Comparison of ENCODE assay signal across 8 cellular contexts in the genomic region with DNA sequence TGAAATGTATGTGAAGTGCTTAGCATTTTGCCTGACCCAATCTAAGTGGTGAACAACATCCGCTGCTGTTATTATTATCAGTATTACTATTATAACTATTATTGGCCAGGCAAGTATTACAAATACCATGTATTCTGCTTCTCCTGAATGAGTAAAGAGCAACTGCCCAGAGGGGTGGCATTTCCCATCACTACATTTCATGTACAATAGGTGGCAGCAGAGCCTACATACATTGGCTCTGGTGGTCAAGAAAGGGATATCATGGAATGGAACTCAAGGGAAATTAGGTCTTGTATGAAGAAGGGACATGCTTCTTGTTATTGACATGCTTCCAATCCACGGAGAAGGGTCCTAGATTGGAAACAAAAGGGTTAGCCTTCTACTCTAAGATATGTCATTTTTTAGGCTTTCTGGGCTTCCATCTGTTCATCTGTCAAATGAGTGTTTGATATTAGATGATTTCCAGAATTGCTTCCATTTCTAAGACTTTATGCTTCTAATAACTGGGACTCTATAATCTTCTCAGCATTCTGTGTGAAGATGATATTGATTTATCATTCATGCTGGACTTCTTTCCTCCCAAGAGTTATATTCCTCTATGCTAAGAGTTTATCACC.
DNase-seq lines count a peak whose midpoint lies in the region; ATAC-seq and TF ChIP-seq lines count a peak whose summit lies in the region.

No MANE protein-coding gene starts in this region.

- no peak overlapping the region for H3K4me3 Mint-ChIP-seq in activated T-helper 1 cell treated with anti-CD3 and anti-CD28 coated beads, Interleukin-12 subunit alpha, Interleukin-12 subunit beta, Interleukin-2, Interleukin-4 antibody, amounts not matched to agents 30 ng/mL and 10 ng/mL and 1 ng/mL, durations not matched to agents 14 hours and 24 hours and 36 hours

- TF ChIP-seq EP300 in gastroesophageal sphincter (IDR thresholded peaks at IDR 0.05) = no peak

- peak; percentile 42 for DNase-seq in DMS153 (lab: John Stamatoyannopoulos, UW)
- DNase-seq in NCI-H1417 (lab: John Stamatoyannopoulos, UW) = peak; percentile 54 to 85 (median 68)
- peak; percentile 14 for DNase-seq in T1000 (lab: John Stamatoyannopoulos, UW)
- DNase-seq in putamen (ENCODE audit: low spot score) = peak; percentile 41
- DNase-seq in activated T-helper 1 cell treated with anti-CD3 and anti-CD28 coated beads, Interleukin-12 subunit alpha, Interleukin-12 subunit beta, Interleukin-2, Interleukin-4 antibody, amounts not matched to agents 30 ng/mL and 10 ng/mL and 1 ng/mL, durations not matched to agents 14 hours and 24 hours and 36 hours (ENCODE audit: low spot score) = no peak

- H3K9me3 ChIP-seq in gastroesophageal sphincter = no peaks in the 10 kb centered on the region

- H3K36me3 ChIP-seq in gastroesophageal sphincter = peaks cover 0 to 4% of the 10 kb centered on the region in 2 donors

- no peaks in the 10 kb centered on the region for H3K9me3 Mint-ChIP-seq in activated T-helper 1 cell treated with anti-CD3 and anti-CD28 coated beads, Interleukin-12 subunit alpha, Interleukin-12 subunit beta, Interleukin-2, Interleukin-4 antibody, amounts not matched to agents 30 ng/mL and 10 ng/mL and 1 ng/mL, durations not matched to agents 14 hours and 24 hours and 36 hours

- no peaks in the 10 kb centered on the region for H3K27me3 Mint-ChIP-seq in activated T-helper 1 cell treated with anti-CD3 and anti-CD28 coated beads, Interleukin-12 subunit alpha, Interleukin-12 subunit beta, Interleukin-2, Interleukin-4 antibody, amounts not matched to agents 30 ng/mL and 10 ng/mL and 1 ng/mL, durations not matched to agents 14 hours and 24 hours and 36 hours (ENCODE audit: insufficient read depth)

- peak; percentile 64 to 93 (median 76) for TF ChIP-seq CTCF in gastroesophageal sphincter (IDR thresholded peaks at IDR 0.05)

- no peaks in the 10 kb centered on the region for H3K4me1 ChIP-seq in gastroesophageal sphincter

- no peaks in the 10 kb centered on the region for H3K4me1 Mint-ChIP-seq in activated T-helper 1 cell treated with anti-CD3 and anti-CD28 coated beads, Interleukin-12 subunit alpha, Interleukin-12 subunit beta, Interleukin-2, Interleukin-4 antibody, amounts not matched to agents 30 ng/mL and 10 ng/mL and 1 ng/mL, durations not matched to agents 14 hours and 24 hours and 36 hours (ENCODE audit: low read depth)

- TF ChIP-seq POLR2A in gastroesophageal sphincter (IDR thresholded peaks at IDR 0.05) = no peak

- no peaks in the 10 kb centered on the region for H3K36me3 Mint-ChIP-seq in activated T-helper 1 cell treated with anti-CD3 and anti-CD28 coated beads, Interleukin-12 subunit alpha, Interleukin-12 subunit beta, Interleukin-2, Interleukin-4 antibody, amounts not matched to agents 30 ng/mL and 10 ng/mL and 1 ng/mL, durations not matched to agents 14 hours and 24 hours and 36 hours (ENCODE audit: low read depth)

- ATAC-seq in GM21526 (IDR thresholded peaks at IDR 0.05; ENCODE audit: low FRiP score, unreplicated experiment) (peak; percentile 71), gastroesophageal sphincter (no peak), GM21786 (IDR thresholded peaks at IDR 0.05; ENCODE audit: unreplicated experiment) (no peak)

- no peak overlapping the region for H3K4me3 ChIP-seq in gastroesophageal sphincter

- 61 to 83% methylated on average over 2 of the region's 2 CpGs for WGBS in gastroesophageal sphincter (ENCODE audit: low coverage in 1 of 2), 2 donors

- H3K27ac Mint-ChIP-seq in activated T-helper 1 cell treated with anti-CD3 and anti-CD28 coated beads, Interleukin-12 subunit alpha, Interleukin-12 subunit beta, Interleukin-2, Interleukin-4 antibody, amounts not matched to agents 30 ng/mL and 10 ng/mL and 1 ng/mL, durations not matched to agents 14 hours and 24 hours and 36 hours = no peak overlapping the region

- no peak overlapping the region for H3K27ac ChIP-seq in gastroesophageal sphincter

- no peaks in the 10 kb centered on the region for H3K27me3 ChIP-seq in gastroesophageal sphincter

- intact Hi-C loops in activated T-helper 1 cell treated with anti-CD3 and anti-CD28 coated beads, Interleukin-12 subunit alpha, Interleukin-12 subunit beta, Interleukin-2, Interleukin-4 antibody, amounts not matched to agents 30 ng/mL and 10 ng/mL and 1 ng/mL, durations not matched to agents 14 hours and 24 hours and 36 hours (cut with micrococcal nuclease) = loop anchor here (1.0 to 10.0 kb wide), 4 partner anchors 180 to 400 kb away; a partner anchor contains a TSS
